Comparison of ENCODE assay signal across 12 cellular contexts in genomic region chr2:241762933-241763369, GRCh38. TPM values are rescaled to one million over a fixed set of nuclear protein-coding genes. Genes with fewer than 3 reads are reported as not detected.
A peak's percentile ranks its signal among the peaks of the same experiment; 100 is the strongest.
DNase-seq lines count a peak whose midpoint lies in the region; ATAC-seq and TF ChIP-seq lines count a peak whose summit lies in the region.
"Had no signal": no experiment of that assay in that cellular context is flagged by ENCODE, and none has a peak within 500 bp of the region (broad histone marks: within the 10 kb centered on the region; RNA-seq: fewer than 3 reads in every experiment).

No MANE protein-coding gene starts in this region.

- no peak overlapping the region for H2BK120ac ChIP-seq in mesenchymal stem cell (ENCODE audit: low read depth, low read length)

- no peak overlapping the region for H3K4me3 Mint-ChIP-seq in activated naive CD4-positive, alpha-beta T cell treated with anti-CD3 and anti-CD28 coated beads for 36 hours
- H3K4me3 Mint-ChIP-seq in activated CD8-positive, alpha-beta T cell treated with anti-CD3 and anti-CD28 coated beads for 36 hours, result peak overlapping the region; percentile 28

- no peak overlapping the region for H2BK15ac ChIP-seq in mesenchymal stem cell (ENCODE audit: low read depth, poor library complexity, severe bottlenecking)

- no peak overlapping the region for H3K27ac ChIP-seq in mesenchymal stem cell (ENCODE audit: low read length, poor library complexity, severe bottlenecking)
- H3K27ac ChIP-seq: gastrocnemius medialis, KMS-11, psoas muscle had no signal

- H4K8ac ChIP-seq in mesenchymal stem cell (ENCODE audit: low read length), result no peak overlapping the region

- no peak overlapping the region for H3K4me2 ChIP-seq in mesenchymal stem cell (ENCODE audit: low read length, poor library complexity, severe bottlenecking)
- H3K4me2 ChIP-seq: KMS-11 had no signal

- ATAC-seq in activated CD8-positive, alpha-beta T cell treated with anti-CD3 and anti-CD28 coated beads for 36 hours, result peak; percentile 81
- peak; percentile 84 for ATAC-seq in stimulated activated naive CD8-positive, alpha-beta T cell treated with anti-CD3 and anti-CD28 coated beads, Interleukin-15, Interleukin-2, amounts not matched to agents 100 U/mL and 50 U/mL, for 24 hours
- no peak for ATAC-seq in HG02763 (IDR thresholded peaks at IDR 0.05; ENCODE audit: unreplicated experiment)
- ATAC-seq: gastrocnemius medialis, psoas muscle had no signal

- DNase-seq in activated naive CD4-positive, alpha-beta T cell treated with Interleukin-2 at 50 U/mL for 16 hours, result peak; percentile 70
- no peak for DNase-seq in activated naive CD4-positive, alpha-beta T cell treated with anti-CD3 and anti-CD28 coated beads for 36 hours
- peak; percentile 77 for DNase-seq in activated CD8-positive, alpha-beta T cell treated with anti-CD3 and anti-CD28 coated beads for 36 hours
- DNase-seq in iPS-NIHi11 (ENCODE audit: low spot score) (peak; percentile 3), mesenchymal stem cell (no peak), NCI-H187 (lab: John Stamatoyannopoulos, UW) (no peak)
- DNase-seq in stimulated activated naive CD8-positive, alpha-beta T cell treated with anti-CD3 and anti-CD28 coated beads, Interleukin-15, Interleukin-2, amounts not matched to agents 100 U/mL and 50 U/mL, for 24 hours, result peak; percentile 58

- H3K23ac ChIP-seq in mesenchymal stem cell (ENCODE audit: low read length in 2 of 2), result no peak overlapping the region

- H3K36me3 ChIP-seq in mesenchymal stem cell (ENCODE audit: control insufficient read depth in 1 of 2, insufficient read depth in 2 of 2, low read depth in 1 of 2, low read length in 2 of 2), result peaks cover 44 to 50% of the 10 kb centered on the region in 2 experiments

- no peak overlapping the region for H3K18ac ChIP-seq in mesenchymal stem cell (ENCODE audit: low read depth in 1 of 2, low read length in 2 of 2)

- H3K14ac ChIP-seq in mesenchymal stem cell (ENCODE audit: low read length in 2 of 2), result no peak overlapping the region

- no peak overlapping the region for H2AK5ac ChIP-seq in mesenchymal stem cell (ENCODE audit: low read length, severe bottlenecking)

- H3K4me3 ChIP-seq in mesenchymal stem cell (ENCODE audit: insufficient read depth in 1 of 2, low read depth in 1 of 2, low read length in 2 of 2), result no peak overlapping the region
- H3K4me3 ChIP-seq: gastrocnemius medialis, psoas muscle had no signal

- 94% methylated on average over 13 of the region's 13 CpGs for WGBS in mesenchymal stem cell

- peaks cover 12% of the 10 kb centered on the region for H3K79me1 ChIP-seq in mesenchymal stem cell (replicated peaks; ENCODE audit: low read length, poor library complexity, severe bottlenecking)

- no peak overlapping the region for H4K91ac ChIP-seq in mesenchymal stem cell (ENCODE audit: low read length)

- no peaks in the 10 kb centered on the region for H3K27me3 Mint-ChIP-seq in activated naive CD4-positive, alpha-beta T cell treated with anti-CD3 and anti-CD28 coated beads for 36 hours (ENCODE audit: low read depth)
- H3K27me3 Mint-ChIP-seq in activated CD8-positive, alpha-beta T cell treated with anti-CD3 and anti-CD28 coated beads for 36 hours, result no peaks in the 10 kb centered on the region

- POLR2A ChIA-PET in activated CD8-positive, alpha-beta T cell treated with anti-CD3 and anti-CD28 coated beads for 36 hours (lab: Charles Lee), result interaction anchor here (0.8 to 2.5 kb wide), 6 partner anchors 8 to 106 kb away, joined by 3 to 7 read pairs (median 4); partner anchors contain the start of gene NEU4

- intact Hi-C loops in activated naive CD4-positive, alpha-beta T cell treated with anti-CD3 and anti-CD28 coated beads for 36 hours (cut with micrococcal nuclease), result no loop called here
- intact Hi-C loops in activated CD8-positive, alpha-beta T cell treated with anti-CD3 and anti-CD28 coated beads for 36 hours (cut with micrococcal nuclease), result no loop called here

- CTCF ChIA-PET in activated naive CD4-positive, alpha-beta T cell treated with anti-CD3 and anti-CD28 coated beads for 36 hours (lab: Charles Lee), result no interaction called here
- CTCF ChIA-PET in activated CD8-positive, alpha-beta T cell treated with anti-CD3 and anti-CD28 coated beads for 36 hours (lab: Charles Lee), result interaction anchor here (0.6 to 1.0 kb wide), 4 partner anchors 10 to 116 kb away, joined by 3 to 4 read pairs (median 4); partner anchors contain the start of gene D2HGDH

- H3K4me1 Mint-ChIP-seq in activated naive CD4-positive, alpha-beta T cell treated with anti-CD3 and anti-CD28 coated beads for 36 hours (ENCODE audit: low read depth), result no peaks in the 10 kb centered on the region
- peaks cover 23% of the 10 kb centered on the region for H3K4me1 Mint-ChIP-seq in activated CD8-positive, alpha-beta T cell treated with anti-CD3 and anti-CD28 coated beads for 36 hours (ENCODE audit: low read depth)

- no peak for TF ChIP-seq CTCF in activated CD8-positive, alpha-beta T cell treated with anti-CD3 and anti-CD28 coated beads for 36 hours (IDR thresholded peaks at IDR 0.05)

- H3K9me3 ChIP-seq in mesenchymal stem cell (ENCODE audit: control insufficient read depth, low read length), result no peaks in the 10 kb centered on the region
- H3K9me3 ChIP-seq: gastrocnemius medialis, psoas muscle had no signal

- H2BK5ac ChIP-seq in mesenchymal stem cell (ENCODE audit: low read depth, low read length, poor library complexity, severe bottlenecking), result no peak overlapping the region

- no peaks in the 10 kb centered on the region for H3K27me3 ChIP-seq in mesenchymal stem cell (ENCODE audit: control insufficient read depth in 1 of 2, insufficient read depth in 1 of 2, low read length in 2 of 2)
- H3K27me3 ChIP-seq: gastrocnemius medialis had no signal

- H3K4ac ChIP-seq in mesenchymal stem cell (ENCODE audit: low read depth in 1 of 2, low read length in 2 of 2), result no peak overlapping the region

- peaks cover 16% of the 10 kb centered on the region for H3K36me3 Mint-ChIP-seq in activated naive CD4-positive, alpha-beta T cell treated with anti-CD3 and anti-CD28 coated beads for 36 hours (ENCODE audit: low read depth)
- H3K36me3 Mint-ChIP-seq in activated CD8-positive, alpha-beta T cell treated with anti-CD3 and anti-CD28 coated beads for 36 hours (ENCODE audit: low read depth), result peaks cover 21% of the 10 kb centered on the region

- peaks cover 2% of the 10 kb centered on the region for H3K9me3 Mint-ChIP-seq in activated naive CD4-positive, alpha-beta T cell treated with anti-CD3 and anti-CD28 coated beads for 36 hours
- peaks cover 5% of the 10 kb centered on the region for H3K9me3 Mint-ChIP-seq in activated CD8-positive, alpha-beta T cell treated with anti-CD3 and anti-CD28 coated beads for 36 hours

- H3K9ac ChIP-seq in mesenchymal stem cell (ENCODE audit: low read length), result no peak overlapping the region
- H3K9ac ChIP-seq: KMS-11 had no signal

- H2AFZ ChIP-seq in mesenchymal stem cell (ENCODE audit: low read depth, low read length), result no peak overlapping the region

- no peak overlapping the region for H2BK12ac ChIP-seq in mesenchymal stem cell (ENCODE audit: low read length in 2 of 2)

- peaks cover 11% of the 10 kb centered on the region for H3K4me1 ChIP-seq in mesenchymal stem cell (ENCODE audit: control insufficient read depth, insufficient read depth, low read depth, low read length)
- H3K4me1 ChIP-seq: gastrocnemius medialis, psoas muscle had no signal

- no peak overlapping the region for H3K27ac Mint-ChIP-seq in activated naive CD4-positive, alpha-beta T cell treated with anti-CD3 and anti-CD28 coated beads for 36 hours
- H3K27ac Mint-ChIP-seq in activated CD8-positive, alpha-beta T cell treated with anti-CD3 and anti-CD28 coated beads for 36 hours, result peak overlapping the region; percentile 60

RNA-seq across cellular contexts. Expression of gene GAL3ST2, which starts 13.7 kb away (rescaled TPM):
- total RNA-seq in activated naive CD4-positive, alpha-beta T cell treated with anti-CD3 and anti-CD28 coated beads for 36 hours, result not detected
- total RNA-seq in activated CD8-positive, alpha-beta T cell treated with anti-CD3 and anti-CD28 coated beads for 36 hours, result under 1 TPM; 0.89 to 0.95 TPM
- 0.06 TPM for polyA plus RNA-seq in mesenchymal stem cell (2013, experiment 1 of 2)
- 0.07 TPM for polyA plus RNA-seq in mesenchymal stem cell (2013, experiment 2 of 2)
- polyA plus RNA-seq: AG04450 had no signal

RNA-seq across cellular contexts. Expression of gene D2HGDH, which starts 28.5 kb away (rescaled TPM):
- 10 to 100 TPM; 19.4 to 23.1 TPM for total RNA-seq in activated naive CD4-positive, alpha-beta T cell treated with anti-CD3 and anti-CD28 coated beads for 36 hours
- total RNA-seq in activated CD8-positive, alpha-beta T cell treated with anti-CD3 and anti-CD28 coated beads for 36 hours, result 10 to 100 TPM; 39.4 to 42.6 TPM
- polyA plus RNA-seq in mesenchymal stem cell (2013, experiment 1 of 2), result 5.7 TPM
- polyA plus RNA-seq in mesenchymal stem cell (2013, experiment 2 of 2), result 5.3 TPM

RNA-seq across cellular contexts. Expression of gene NEU4, which starts 46.0 kb away (rescaled TPM):
- total RNA-seq in activated naive CD4-positive, alpha-beta T cell treated with anti-CD3 and anti-CD28 coated beads for 36 hours, result not detected
- total RNA-seq in activated CD8-positive, alpha-beta T cell treated with anti-CD3 and anti-CD28 coated beads for 36 hours, result under 1 TPM; 0.38 to 0.54 TPM
- not detected for polyA plus RNA-seq in mesenchymal stem cell (2013, experiment 1 of 2)
- polyA plus RNA-seq in mesenchymal stem cell (2013, experiment 2 of 2), result 0.11 TPM
- polyA plus RNA-seq: AG04450 had no signal

Comparison
In these comparisons a context has a peak if more than half of its experiments do, and no peak if none do; other contexts are left out.
1. DNase-seq: peak in activated naive CD4-positive, alpha-beta T cell treated with Interleukin-2 at 50 U/mL for 16 hours (single experiment), activated CD8-positive, alpha-beta T cell treated with anti-CD3 and anti-CD28 coated beads for 36 hours (single experiment), iPS-NIHi11 (single experiment) and stimulated activated naive CD8-positive, alpha-beta T cell treated with anti-CD3 and anti-CD28 coated beads, Interleukin-15, Interleukin-2, amounts not matched to agents 100 U/mL and 50 U/mL, for 24 hours (single experiment); none in activated naive CD4-positive, alpha-beta T cell treated with anti-CD3 and anti-CD28 coated beads for 36 hours (single experiment), mesenchymal stem cell (single experiment) and NCI-H187 (0 of 2).